In the genomic region with DNA sequence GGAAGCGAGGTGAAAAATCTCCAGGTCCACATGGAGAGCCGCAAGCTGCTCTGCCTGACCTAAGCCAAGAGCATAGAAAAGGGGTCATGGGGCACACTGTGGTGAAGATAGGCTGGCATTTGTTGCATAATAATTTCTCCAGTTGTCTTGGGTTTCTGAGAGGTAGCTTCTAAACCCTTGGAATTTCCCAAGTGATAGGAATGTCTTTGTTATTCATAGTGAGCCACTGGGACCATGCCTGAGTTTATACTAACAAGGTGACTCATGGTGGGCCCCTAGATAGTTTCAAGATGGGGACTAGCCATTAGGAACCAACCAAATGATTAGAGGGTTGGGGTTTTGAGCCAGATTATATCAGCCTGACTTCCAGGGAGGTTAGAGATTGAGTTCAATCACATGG, we compare ENCODE assay signal across 19 cellular contexts. TPM values are rescaled to one million over a fixed set of nuclear protein-coding genes. Genes with fewer than 3 reads are reported as not detected.
DNase-seq lines count a peak whose midpoint lies in the region; ATAC-seq, FAIRE-seq and TF ChIP-seq lines count a peak whose summit lies in the region.
"Had no signal": no experiment of that assay in that cellular context is flagged by ENCODE, and none has a peak within 500 bp of the region (broad histone marks: within the 10 kb centered on the region; RNA-seq: fewer than 3 reads in every experiment).

No MANE protein-coding gene starts in this region.

- peak overlapping the region; percentile 82 for H3K23ac ChIP-seq in IMR-90 (ENCODE audit: low read depth, low read length)

- 0 out of 2 replicates have a peak, but pooled peaks cover 5% of the 10 kb centered on the region for H3K9me1 ChIP-seq in IMR-90 (ENCODE audit: insufficient read depth, low read length)
- no peaks in the 10 kb centered on the region for H3K9me1 ChIP-seq in keratinocyte (ENCODE audit: control insufficient read depth, extremely low read depth, insufficient read depth, low read length)

- 60% methylated on average over 2 of the region's 2 CpGs; no CpG with 5 or more reads in 1 of the 2 experiments for WGBS in IMR-90 (ENCODE audit: extremely low coverage in 2 of 2, insufficient read length in 1 of 2), 2 experiments

- H3K4me2 ChIP-seq in IMR-90 (ENCODE audit: low read depth, low read length) (peak overlapping the region; percentile 63; the same call in 1 of the 2 replicates), keratinocyte (ENCODE audit: control insufficient read depth, extremely low read depth, insufficient read depth, low read depth, low read length) (no peak overlapping the region)

- intact Hi-C loops in IMR-90 (cut with micrococcal nuclease): no loop called here

- no TSS peak for BruUV-seq in IMR-90 (replicated peaks; lab: Mats Ljungman, UMichigan)

- H3K27me3 ChIP-seq in IMR-90 (ENCODE audit: control insufficient read depth, insufficient read depth, low read length): no peaks in the 10 kb centered on the region
- H3K27me3 ChIP-seq in keratinocyte (ENCODE audit: control insufficient read depth, extremely low read depth, insufficient read depth, low read length): no peaks in the 10 kb centered on the region
- H3K27me3 ChIP-seq: esophagus squamous epithelium, Peyer's patch had no signal

- peak overlapping the region; percentile 88 for H4K91ac ChIP-seq in IMR-90 (ENCODE audit: insufficient read depth, low read depth, low read length)

- H2BK20ac ChIP-seq in IMR-90 (ENCODE audit: low read depth, low read length): peak overlapping the region; percentile 91

- POLR2A ChIA-PET in IMR-90 (lab: Charles Lee; ENCODE audit: unreplicated experiment): no interaction called here

- FAIRE-seq in keratinocyte (lab: Jason Lieb, UNC): no peak

- peak overlapping the region; percentile 91 for H3K4ac ChIP-seq in IMR-90 (ENCODE audit: low read depth, low read length)

- H3K56ac ChIP-seq in IMR-90 (ENCODE audit: extremely low read depth, insufficient read depth, low read length): peak overlapping the region; percentile 2; the same call in 1 of the 2 replicates

- peak overlapping the region; percentile 84 for H2AK5ac ChIP-seq in IMR-90 (ENCODE audit: low read depth, low read length)

- DNase-seq in AG10803 (ENCODE audit: low read depth): peak; percentile 95
- DNase-seq in IMR-90: peak; percentile 87
- peak; percentile 52 for DNase-seq in astrocyte of the spinal cord (ENCODE audit: low read depth, low spot score)
- DNase-seq in keratinocyte (ENCODE audit: low read depth, low spot score): peak; percentile 30
- no peak for DNase-seq in immature natural killer cell
- DNase-seq in NCI-H128 (lab: John Stamatoyannopoulos, UW; ENCODE audit: unreplicated experiment): no peak
- no peak for DNase-seq in hepatic stellate cell (ENCODE audit: low spot score)
- DNase-seq: activated CD8-positive, alpha-beta memory T cell treated with anti-CD3 and anti-CD28 coated beads for 24 hours; activated naive CD4-positive, alpha-beta T cell treated with anti-CD3 and anti-CD28 coated beads for 36 hours; cerebellar nuclear complex; DND-41; esophagus squamous epithelium; NCI-H345; Peyer's patch; stimulated activated CD4-positive, alpha-beta T cell treated with anti-CD3 and anti-CD28 coated beads, Interleukin-2, amount 100 ng/mL, for 48 hours had no signal

- peak overlapping the region; percentile 42 to 86 for H4K8ac ChIP-seq in IMR-90 (ENCODE audit: low read depth in 2 of 2, low read length in 2 of 2)

- H4K20me1 ChIP-seq in IMR-90 (ENCODE audit: insufficient read depth, low read length) (no peaks in the 10 kb centered on the region), keratinocyte (ENCODE audit: control insufficient read depth, extremely low read depth, insufficient read depth, low read length) (no peaks in the 10 kb centered on the region)

- peak overlapping the region; percentile 84 for H2BK5ac ChIP-seq in IMR-90 (ENCODE audit: low read depth, low read length, poor library complexity, severe bottlenecking)

- H3K9ac ChIP-seq in IMR-90 (ENCODE audit: low read depth, low read length): no peak overlapping the region
- no peak overlapping the region for H3K9ac ChIP-seq in keratinocyte (ENCODE audit: control insufficient read depth, extremely low read depth, insufficient read depth, low read length)

- H3K18ac ChIP-seq in IMR-90 (ENCODE audit: low read depth, low read length): peak overlapping the region; percentile 97; the same call in 1 of the 2 replicates

- H2AFZ ChIP-seq in IMR-90 (replicated peaks; ENCODE audit: low read length, poor library complexity) (no peak overlapping the region), keratinocyte (ENCODE audit: control insufficient read depth, low read length) (no peak overlapping the region)

- H3K79me2 ChIP-seq in keratinocyte (ENCODE audit: control insufficient read depth, insufficient read depth, low read length): no peaks in the 10 kb centered on the region

- no peak overlapping the region for H3K4me3 Mint-ChIP-seq in immature natural killer cell
- no peak overlapping the region for H3K4me3 Mint-ChIP-seq in stimulated activated memory B cell treated with anti-CD40 and anti-IgM and Interleukin-4, amounts not matched to agents 10 μg/mL and 1 μg/mL and 100 μg/mL, for 72 hours
- H3K4me3 Mint-ChIP-seq: activated naive CD4-positive, alpha-beta T cell treated with anti-CD3 and anti-CD28 coated beads for 36 hours had no signal

- H2AK9ac ChIP-seq in IMR-90 (replicated peaks; ENCODE audit: low read depth, low read length, poor library complexity): no peak overlapping the region

- CTCF ChIA-PET in IMR-90 (lab: Yijun Ruan, JAX): interaction anchor here (0.5 kb wide), 1 partner anchor 18 kb away, joined by 4 read pairs; no protein-coding TSS in a partner anchor

- H3K4me1 Mint-ChIP-seq in immature natural killer cell: no peaks in the 10 kb centered on the region
- H3K4me1 Mint-ChIP-seq in stimulated activated memory B cell treated with anti-CD40 and anti-IgM and Interleukin-4, amounts not matched to agents 10 μg/mL and 1 μg/mL and 100 μg/mL, for 72 hours: no peaks in the 10 kb centered on the region

- H3K79me1 ChIP-seq in IMR-90 (ENCODE audit: low read depth in 1 of 2, low read length in 2 of 2): no peaks in the 10 kb centered on the region

- H3K36me3 Mint-ChIP-seq in immature natural killer cell: no peaks in the 10 kb centered on the region
- H3K36me3 Mint-ChIP-seq in stimulated activated memory B cell treated with anti-CD40 and anti-IgM and Interleukin-4, amounts not matched to agents 10 μg/mL and 1 μg/mL and 100 μg/mL, for 72 hours: no peaks in the 10 kb centered on the region

- no peak overlapping the region for H3K4me3 ChIP-seq in AG10803 (ENCODE audit: low read length)
- no peak overlapping the region for H3K4me3 ChIP-seq in IMR-90 (ENCODE audit: insufficient read depth, low read depth, low read length)
- no peak overlapping the region for H3K4me3 ChIP-seq in astrocyte of the spinal cord (ENCODE audit: low read depth, low read length)
- no peak overlapping the region for H3K4me3 ChIP-seq in keratinocyte (ENCODE audit: control insufficient read depth in 2 of 3, extremely low read depth in 1 of 3, insufficient read depth in 2 of 3, low read depth in 1 of 3, low read length in 3 of 3)
- H3K4me3 ChIP-seq: esophagus squamous epithelium, Peyer's patch, prostate gland had no signal

- H3K27ac ChIP-seq in IMR-90 (ENCODE audit: insufficient read depth, low read length) (peak overlapping the region; percentile 54; the same call in 1 of the 2 replicates), keratinocyte (ENCODE audit: control insufficient read depth, insufficient read depth, low read length) (no peak overlapping the region)
- H3K27ac ChIP-seq: esophagus squamous epithelium, Peyer's patch, prostate gland had no signal

- TF ChIP-seq CTCF in AG10803 (conservative IDR thresholded peaks at IDR 0.05; ENCODE audit: low read length): no peak
- TF ChIP-seq CTCF in IMR-90 (conservative IDR thresholded peaks at IDR 0.05; ENCODE audit: low read depth, low read length): no peak
- TF ChIP-seq CTCF in astrocyte of the spinal cord (IDR thresholded peaks at IDR 0.05; ENCODE audit: low read depth, low read length): no peak
- TF ChIP-seq CTCF in keratinocyte (optimal IDR thresholded peaks at IDR 0.05 in 1 of 3, IDR thresholded peaks at IDR 0.05 in 1 of 3, conservative IDR thresholded peaks at IDR 0.05 in 1 of 3; ENCODE audit: extremely low read depth in 1 of 3, insufficient read depth in 2 of 3, low read length in 3 of 3): no peak

- no peaks in the 10 kb centered on the region for H3K9me3 ChIP-seq in IMR-90 (ENCODE audit: control insufficient read depth, insufficient read depth, low read length)
- no peaks in the 10 kb centered on the region for H3K9me3 ChIP-seq in keratinocyte (ENCODE audit: control insufficient read depth, low read depth, low read length)
- H3K9me3 ChIP-seq: esophagus squamous epithelium, Peyer's patch, prostate gland had no signal

- dilution Hi-C loops in IMR-90 (cut with HindIII; ENCODE audit: low sequenced_read_pairs, unreplicated experiment) (no loop called here), keratinocyte (cut with MboI; ENCODE audit: extremely low pct_ligation_motif_present, low sequenced_read_pairs) (no loop called here)

- peaks cover 15% of the 10 kb centered on the region for H3K4me1 ChIP-seq in IMR-90 (ENCODE audit: control insufficient read depth, insufficient read depth, low read length)
- H3K4me1 ChIP-seq in keratinocyte (ENCODE audit: control insufficient read depth, extremely low read depth, insufficient read depth, low read length): peaks cover 16% of the 10 kb centered on the region
- H3K4me1 ChIP-seq: esophagus squamous epithelium, Peyer's patch, prostate gland had no signal

- no peak for TF ChIP-seq RAD21 in IMR-90 (IDR thresholded peaks at IDR 0.05; ENCODE audit: low read length)

- no peak for TF ChIP-seq POLR2A in IMR-90 (IDR thresholded peaks at IDR 0.05; ENCODE audit: low read depth, low read length)

- H4K5ac ChIP-seq in IMR-90 (ENCODE audit: low read depth, low read length): peak overlapping the region; percentile 87; the same call in 1 of the 2 replicates

- in situ Hi-C loops in IMR-90 (cut with MboI; ENCODE audit: low sequenced_read_pairs): no loop called here
- in situ Hi-C loops in astrocyte of the spinal cord (cut with HindIII; ENCODE audit: low sequenced_read_pairs): no loop called here

- H3K27me3 Mint-ChIP-seq in immature natural killer cell (ENCODE audit: low read depth in 3 of 3): peaks cover 0 to 10% (median 7%) of the 10 kb centered on the region in 3 donors
- peaks cover 13% of the 10 kb centered on the region for H3K27me3 Mint-ChIP-seq in stimulated activated memory B cell treated with anti-CD40 and anti-IgM and Interleukin-4, amounts not matched to agents 10 μg/mL and 1 μg/mL and 100 μg/mL, for 72 hours

- ATAC-seq in IMR-90 (ENCODE audit: low read depth): peak; percentile 88
- no peak for ATAC-seq in stimulated activated memory B cell treated with anti-CD40 and anti-IgM and Interleukin-4, amounts not matched to agents 10 μg/mL and 1 μg/mL and 100 μg/mL, for 72 hours

- H3K14ac ChIP-seq in IMR-90 (replicated peaks; ENCODE audit: low read depth, low read length): peak overlapping the region; percentile 83

- peak overlapping the region; percentile 89 for H2BK120ac ChIP-seq in IMR-90 (ENCODE audit: low read depth, low read length)

- no peak overlapping the region for H3K27ac Mint-ChIP-seq in immature natural killer cell
- H3K27ac Mint-ChIP-seq in stimulated activated memory B cell treated with anti-CD40 and anti-IgM and Interleukin-4, amounts not matched to agents 10 μg/mL and 1 μg/mL and 100 μg/mL, for 72 hours: no peak overlapping the region
- H3K27ac Mint-ChIP-seq: activated naive CD4-positive, alpha-beta T cell treated with anti-CD3 and anti-CD28 coated beads for 36 hours had no signal

- H3K9me3 Mint-ChIP-seq in immature natural killer cell: peaks cover 0 to 2% (median 0%) of the 10 kb centered on the region in 6 donors
- peaks cover 3% of the 10 kb centered on the region for H3K9me3 Mint-ChIP-seq in stimulated activated memory B cell treated with anti-CD40 and anti-IgM and Interleukin-4, amounts not matched to agents 10 μg/mL and 1 μg/mL and 100 μg/mL, for 72 hours
- H3K9me3 Mint-ChIP-seq: activated naive CD4-positive, alpha-beta T cell treated with anti-CD3 and anti-CD28 coated beads for 36 hours had no signal

- H3K36me3 ChIP-seq in IMR-90 (ENCODE audit: control insufficient read depth, insufficient read depth, low read length) (no peaks in the 10 kb centered on the region), keratinocyte (ENCODE audit: control insufficient read depth in 2 of 2, extremely low read depth in 1 of 2, insufficient read depth in 2 of 2, low read length in 2 of 2) (no peaks in the 10 kb centered on the region)
- H3K36me3 ChIP-seq: esophagus squamous epithelium, Peyer's patch, prostate gland had no signal

- peak overlapping the region; percentile 90 for H2BK15ac ChIP-seq in IMR-90 (ENCODE audit: low read depth, low read length)

RNA-seq across cellular contexts. Expression of a gene that starts 25.6 kb away (rescaled TPM):
- total RNA-seq in IMR-90 (2012; rRNA removed): not detected in 2 replicates
- polyA plus RNA-seq in IMR-90 (2012; rRNA removed) (not detected in 2 replicates), keratinocyte (0.02 to 0.04 TPM in 2 of 3 replicates, not detected in the other), immature natural killer cell (under 1 TPM in 1 of 3 donors, not detected in 2; 0.10 TPM)
- polyA plus RNA-seq in IMR-90 (2012; cell fraction: cytosol; rRNA removed): not detected in 2 replicates
- polyA plus RNA-seq in IMR-90 (2012; cell fraction: nucleus; rRNA removed; ENCODE audit: low replicate concordance): not detected in 2 replicates
- not detected for polyA plus RNA-seq in keratinocyte (2011; ENCODE audit: low read depth)
- polyA plus RNA-seq in keratinocyte (2011; cell fraction: cytosol; rRNA removed): not detected in 2 replicates
- polyA plus RNA-seq in keratinocyte (2011; cell fraction: nucleus; rRNA removed): 0.07 TPM in 1 of 2 replicates, not detected in the other
- 0.21 TPM in 1 of 2 replicates, not detected in the other for polyA plus RNA-seq in keratinocyte (2012; ENCODE audit: low replicate concordance)
- not detected in 3 replicates for polyA minus RNA-seq in keratinocyte
- polyA minus RNA-seq in keratinocyte (2011; cell fraction: cytosol; rRNA and poly(A)+ RNA removed): not detected
- not detected in 2 replicates for polyA minus RNA-seq in keratinocyte (2011; cell fraction: nucleus; rRNA and poly(A)+ RNA removed)
- total RNA-seq: activated naive CD4-positive, alpha-beta T cell treated with anti-CD3 and anti-CD28 coated beads for 36 hours; mononuclear cell; Peyer's patch had no signal
- polyA plus RNA-seq: BJ had no signal

RNA-seq across cellular contexts. Expression of a gene that starts 45.8 kb away (rescaled TPM):
- total RNA-seq in IMR-90 (2012; rRNA removed): 40.9 and 42.5 TPM in 2 replicates
- polyA plus RNA-seq in IMR-90 (2012; rRNA removed): 33.3 and 33.5 TPM in 2 replicates
- 22.0 and 23.5 TPM in 2 replicates for polyA plus RNA-seq in IMR-90 (2012; cell fraction: cytosol; rRNA removed)
- polyA plus RNA-seq in IMR-90 (2012; cell fraction: nucleus; rRNA removed; ENCODE audit: low replicate concordance): 30.4 and 43.5 TPM in 2 replicates
- 39.2 to 45.2 TPM (median 44.1 TPM) in 3 replicates for polyA plus RNA-seq in keratinocyte
- polyA plus RNA-seq in keratinocyte (2011; ENCODE audit: low read depth): 16.7 TPM
- 49.5 and 49.7 TPM in 2 replicates for polyA plus RNA-seq in keratinocyte (2011; cell fraction: cytosol; rRNA removed)
- 48.8 and 55.5 TPM in 2 replicates for polyA plus RNA-seq in keratinocyte (2011; cell fraction: nucleus; rRNA removed)
- 38.6 and 40.4 TPM in 2 replicates for polyA plus RNA-seq in keratinocyte (2012; ENCODE audit: low replicate concordance)
- 40.3 to 52.4 TPM (median 49.0 TPM) in 3 replicates for polyA minus RNA-seq in keratinocyte
- 70.0 TPM for polyA minus RNA-seq in keratinocyte (2011; cell fraction: cytosol; rRNA and poly(A)+ RNA removed)
- 25.7 and 27.4 TPM in 2 replicates for polyA minus RNA-seq in keratinocyte (2011; cell fraction: nucleus; rRNA and poly(A)+ RNA removed)
- polyA plus RNA-seq in immature natural killer cell: 10 to 100 TPM in 2 of 3 donors, 1 to 10 TPM in 1; 9.1 to 13.6 (median 12.3) TPM

RNA-seq across cellular contexts. Expression of a gene that starts 47.3 kb away (rescaled TPM):
- total RNA-seq in IMR-90 (2012; rRNA removed): under 0.01 TPM in 1 of 2 replicates, not detected in the other
- polyA plus RNA-seq in IMR-90 (2012; rRNA removed): 0.03 TPM in 1 of 2 replicates, not detected in the other
- not detected in 2 replicates for polyA plus RNA-seq in IMR-90 (2012; cell fraction: cytosol; rRNA removed)
- polyA plus RNA-seq in IMR-90 (2012; cell fraction: nucleus; rRNA removed; ENCODE audit: low replicate concordance): 0.03 TPM in 1 of 2 replicates, not detected in the other
- 0.01 TPM in 1 of 3 replicates, not detected in the others for polyA plus RNA-seq in keratinocyte
- not detected for polyA plus RNA-seq in keratinocyte (2011; ENCODE audit: low read depth)
- polyA plus RNA-seq in keratinocyte (2011; cell fraction: cytosol; rRNA removed): not detected in 2 replicates
- 0.04 TPM in 1 of 2 replicates, not detected in the other for polyA plus RNA-seq in keratinocyte (2011; cell fraction: nucleus; rRNA removed)
- 0.02 TPM in 1 of 2 replicates, not detected in the other for polyA plus RNA-seq in keratinocyte (2012; ENCODE audit: low replicate concordance)
- not detected in 3 replicates for polyA minus RNA-seq in keratinocyte
- polyA minus RNA-seq in keratinocyte (2011; cell fraction: cytosol; rRNA and poly(A)+ RNA removed): not detected
- polyA minus RNA-seq in keratinocyte (2011; cell fraction: nucleus; rRNA and poly(A)+ RNA removed): not detected in 2 replicates
- not detected for polyA plus RNA-seq in immature natural killer cell
- total RNA-seq: activated naive CD4-positive, alpha-beta T cell treated with anti-CD3 and anti-CD28 coated beads for 36 hours; mononuclear cell; Peyer's patch had no signal
- polyA plus RNA-seq: BJ had no signal

Comparison
In these comparisons a context has a peak if more than half of its experiments do, and no peak if none do; other contexts are left out.
1. DNase-seq: peak in AG10803 (single experiment), IMR-90 (single experiment), astrocyte of the spinal cord (single experiment) and keratinocyte (single experiment); none in immature natural killer cell (0 of 3), NCI-H128 (single experiment) and hepatic stellate cell (single experiment).